In the genomic region with DNA sequence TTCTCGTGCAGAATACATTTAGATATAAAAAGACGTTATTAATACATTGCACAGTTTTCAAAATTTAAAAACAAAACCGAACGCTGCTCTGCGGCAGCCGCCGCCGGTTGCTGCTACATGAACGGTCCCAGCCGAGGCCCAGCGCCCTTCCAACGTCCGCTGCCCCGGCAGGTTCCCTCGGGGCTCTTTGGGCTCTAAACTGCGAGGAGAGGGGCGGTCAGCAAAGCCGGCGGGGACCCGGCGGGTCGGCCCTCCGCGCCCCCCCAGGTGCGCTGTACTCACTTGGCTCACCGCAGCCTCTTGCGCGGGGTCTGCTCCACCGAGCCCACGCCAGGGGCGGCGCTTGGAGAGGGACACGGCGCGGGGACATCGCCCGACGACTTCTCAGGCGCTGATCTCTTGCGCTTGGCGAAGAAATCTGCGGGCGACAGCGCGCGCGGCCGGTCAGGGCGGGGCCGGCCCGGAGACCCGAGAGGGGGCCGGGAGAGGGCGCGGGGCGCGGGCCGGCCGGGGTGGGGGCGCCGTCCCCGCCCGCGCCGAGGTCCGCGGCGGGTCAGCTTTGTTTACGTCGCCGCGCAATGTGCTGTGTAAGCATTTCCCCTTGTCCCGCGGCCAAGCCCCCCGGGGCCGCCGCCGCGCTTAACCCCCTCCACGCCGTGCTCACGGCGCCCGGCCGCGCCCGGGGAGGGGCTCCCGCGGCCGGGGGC, we compare ENCODE assay signal across 8 cellular contexts. TPM values are rescaled to one million over a fixed set of nuclear protein-coding genes. Genes with fewer than 3 reads are reported as not detected.
DNase-seq lines count a peak whose midpoint lies in the region; ATAC-seq and TF ChIP-seq lines count a peak whose summit lies in the region.

No MANE protein-coding gene starts in this region.

- intact Hi-C loops in gastrocnemius medialis (cut with DNase I; ENCODE audit: low total_unique reads) = loop anchor here (1.0 to 2.0 kb wide), 2 partner anchors 58 to 183 kb away; no protein-coding TSS in a partner anchor

- H3K36me3 ChIP-seq in H7 (replicated peaks; ENCODE audit: control insufficient read depth, insufficient read depth, low read length) (no peaks in the 10 kb centered on the region), hepatocyte (replicated peaks; ENCODE audit: insufficient read depth, low read depth) (peaks cover 3% of the 10 kb centered on the region), gastrocnemius medialis (no peaks in the 10 kb centered on the region)

- peaks cover 31% of the 10 kb centered on the region for H3K79me2 ChIP-seq in hepatocyte

- peaks cover 46% of the 10 kb centered on the region for H3K27me3 ChIP-seq in H7 (ENCODE audit: control insufficient read depth, insufficient read depth, low read length)
- no peaks in the 10 kb centered on the region for H3K27me3 ChIP-seq in hepatocyte
- H3K27me3 ChIP-seq in gastrocnemius medialis = no peaks in the 10 kb centered on the region

- H4K20me1 ChIP-seq in hepatocyte (ENCODE audit: insufficient read depth, poor library complexity, severe bottlenecking) = peaks cover 25% of the 10 kb centered on the region

- H3K9me2 ChIP-seq in hepatocyte (replicated peaks; ENCODE audit: insufficient read depth) = no peaks in the 10 kb centered on the region

- in situ Hi-C loops in gastrocnemius medialis (cut with MboI; ENCODE audit: low sequenced_read_pairs in 4 of 4) = loop anchor here in 3 of 4 donors (25.0 kb wide), 2 partner anchors 197 to 447 kb away; a partner anchor contains a TSS

- no peaks in the 10 kb centered on the region for H3K9me3 Mint-ChIP-seq in activated T-helper 17 cell treated with anti-CD3 and anti-CD28 coated beads, Interleukin-2, amount 50 U/mL, for 72 hours

- H3K4me2 ChIP-seq in hepatocyte = peak overlapping the region; percentile 95

- H3K27me3 Mint-ChIP-seq in activated T-helper 17 cell treated with anti-CD3 and anti-CD28 coated beads, Interleukin-2, amount 50 U/mL, for 72 hours = peaks cover 6% of the 10 kb centered on the region

- H2AFZ ChIP-seq in hepatocyte = no peak overlapping the region

- H3K9me3 ChIP-seq in hepatocyte (ENCODE audit: low read depth) = no peaks in the 10 kb centered on the region
- H3K9me3 ChIP-seq in gastrocnemius medialis = no peaks in the 10 kb centered on the region

- WGBS in hepatocyte (ENCODE audit: low lambda C conversion rate, missing lambda C conversion rate) = 4% methylated on average over 39 of the region's 90 CpGs

- TF ChIP-seq CTCF in hepatocyte (IDR thresholded peaks at IDR 0.05; ENCODE audit: poor library complexity) (no peak), gastrocnemius medialis (IDR thresholded peaks at IDR 0.05 in 4 of 5, conservative IDR thresholded peaks at IDR 0.05 in 1 of 5) (no peak)

- H3K4me3 Mint-ChIP-seq in activated T-helper 17 cell treated with anti-CD3 and anti-CD28 coated beads, Interleukin-2, amount 50 U/mL, for 72 hours = peak overlapping the region; percentile 57

- peak; percentile 91 for DNase-seq in H7
- peak; percentile 46 for DNase-seq in hepatocyte (ENCODE audit: low spot score)
- no peak for DNase-seq in gastrocnemius medialis
- no peak for DNase-seq in A172 (ENCODE audit: low spot score)
- no peak for DNase-seq in hippocampal formation (lab: John Stamatoyannopoulos, UW)
- no peak for DNase-seq in SHP77 (lab: John Stamatoyannopoulos, UW)

- no peak overlapping the region for H3K27ac Mint-ChIP-seq in activated T-helper 17 cell treated with anti-CD3 and anti-CD28 coated beads, Interleukin-2, amount 50 U/mL, for 72 hours

- no peaks in the 10 kb centered on the region for H3K4me1 Mint-ChIP-seq in activated T-helper 17 cell treated with anti-CD3 and anti-CD28 coated beads, Interleukin-2, amount 50 U/mL, for 72 hours

- peaks cover 7% of the 10 kb centered on the region for H3K36me3 Mint-ChIP-seq in activated T-helper 17 cell treated with anti-CD3 and anti-CD28 coated beads, Interleukin-2, amount 50 U/mL, for 72 hours (ENCODE audit: low read depth)

- ATAC-seq in activated T-helper 17 cell treated with anti-CD3 and anti-CD28 coated beads, Interleukin-2, amount 50 U/mL, for 72 hours (replicated peaks) = no peak
- ATAC-seq in gastrocnemius medialis = peak; percentile 9 to 10
- ATAC-seq in HG03521 (IDR thresholded peaks at IDR 0.05; ENCODE audit: unreplicated experiment) = no peak

- peak overlapping the region; percentile 94 for H3K27ac ChIP-seq in hepatocyte
- peak overlapping the region; percentile 75 to 87 (median 87) for H3K27ac ChIP-seq in gastrocnemius medialis

- H3K4me1 ChIP-seq in hepatocyte (ENCODE audit: insufficient read depth) = peaks cover 20% of the 10 kb centered on the region
- peaks cover 14 to 26% of the 10 kb centered on the region in 2 donors for H3K4me1 ChIP-seq in gastrocnemius medialis

- H3K4me3 ChIP-seq in H7 (ENCODE audit: insufficient read depth, low read depth, low read length) (peak overlapping the region; percentile 53), hepatocyte (peak overlapping the region; percentile 95), gastrocnemius medialis (peak overlapping the region; percentile 67 to 95 (median 82))

- TF ChIP-seq POLR2A in gastrocnemius medialis (IDR thresholded peaks at IDR 0.05) = no peak

RNA-seq across cellular contexts. Expression of a gene that starts 1.7 kb away (rescaled TPM):
- 58.4 and 60.9 TPM in 2 replicates for total RNA-seq in H7 (2014; rRNA removed; shearing (Covaris generic))
- 10 to 100 TPM in 1 of 2 donors, under 1 TPM in 1; 0.58 to 34.8 TPM for total RNA-seq in activated T-helper 17 cell treated with anti-CD3 and anti-CD28 coated beads, Interleukin-2, amount 50 U/mL, for 72 hours
- total RNA-seq in hepatocyte = 411 and 470 TPM in 2 replicates
- 526 and 563 TPM in 2 replicates for polyA plus RNA-seq in hepatocyte
- 10 to 100 TPM; 22.0 to 56.9 (median 38.5) TPM for total RNA-seq in gastrocnemius medialis
- total RNA-seq in A172 (2014; rRNA removed; shearing (Covaris generic)) = 32.5 and 40.5 TPM in 2 replicates

RNA-seq across cellular contexts. Expression of a gene that starts 45.4 kb away (rescaled TPM):
- total RNA-seq in H7 (2014; rRNA removed; shearing (Covaris generic)) = 5.1 and 13.1 TPM in 2 replicates
- total RNA-seq in activated T-helper 17 cell treated with anti-CD3 and anti-CD28 coated beads, Interleukin-2, amount 50 U/mL, for 72 hours = 1 to 10 TPM; 5.6 to 9.1 TPM
- total RNA-seq in hepatocyte (7.1 and 8.5 TPM in 2 replicates), gastrocnemius medialis (1 to 10 TPM in 1 of 4 donors, not detected in 3; 1.4 TPM)
- polyA plus RNA-seq in hepatocyte = 62.4 and 67.4 TPM in 2 replicates
- total RNA-seq in A172 (2014; rRNA removed; shearing (Covaris generic)) = 30.8 and 34.4 TPM in 2 replicates

Comparison
In these comparisons a context has a peak if more than half of its experiments do, and no peak if none do; other contexts are left out.
1. DNase-seq: peak in H7 (single experiment) and hepatocyte (single experiment); none in gastrocnemius medialis (0 of 2), A172 (single experiment), hippocampal formation (0 of 2) and SHP77 (0 of 2).
2. ATAC-seq: peak in gastrocnemius medialis (2 of 2); none in activated T-helper 17 cell treated with anti-CD3 and anti-CD28 coated beads, Interleukin-2, amount 50 U/mL, for 72 hours (single experiment) and HG03521 (single experiment).
3. Peak in every context shown above with its lines, with median percentiles within 50 percentile points of each other: H3K4me3 ChIP-seq.